In genomic region chr5:4366628-4367027, GRCh38 we compare ENCODE assay signal across 6 cellular contexts.
"Had no signal": no experiment of that assay in that cellular context is flagged by ENCODE, and none has a peak within 500 bp of the region (broad histone marks: within the 10 kb centered on the region; RNA-seq: fewer than 3 reads in every experiment).

No MANE protein-coding gene starts in this region.

- ATAC-seq: HepG2 had no signal

- H3K27ac ChIP-seq: GM23248, HL-60 had no signal

- H3K27me3 Mint-ChIP-seq: IgD-negative memory B cell had no signal

- H3K4me3 ChIP-seq: GM23248 had no signal

- H3K9ac ChIP-seq: GM23248 had no signal

- DNase-seq: GM23248, H9, HCEC 1CT had no signal

- H2AFZ ChIP-seq: GM23248 had no signal

- H3K4me1 Mint-ChIP-seq: IgD-negative memory B cell had no signal

- H3K4me3 Mint-ChIP-seq: H9, IgD-negative memory B cell had no signal

- H3K27ac Mint-ChIP-seq: H9 had no signal

- H3K9me3 Mint-ChIP-seq: H9 had no signal
